In genomic region chr2:100861340-100861739, GRCh38 we compare ENCODE assay signal across 34 cellular contexts.
"Had no signal": no experiment of that assay in that cellular context is flagged by ENCODE, and none has a peak within 500 bp of the region (broad histone marks: within the 10 kb centered on the region; RNA-seq: fewer than 3 reads in every experiment).

No MANE protein-coding gene starts in this region.

- ATAC-seq: activated CD4-positive, alpha-beta T cell treated with anti-CD3 and anti-CD28 coated beads for 36 hours; activated CD8-positive, alpha-beta memory T cell treated with anti-CD3 and anti-CD28 coated beads, Interleukin-2, amount 10 ng/mL, durations not matched to agents 7 days and 5 days; activated CD8-positive, alpha-beta T cell treated with anti-CD3 and anti-CD28 coated beads, Interleukin-2, amount 10 ng/mL, durations not matched to agents 7 days and 5 days; activated naive CD8-positive, alpha-beta T cell treated with anti-CD3 and anti-CD28 coated beads, Interleukin-2, amount 50 U/mL, for 24 hours; body of pancreas; foreskin keratinocyte; gastrocnemius medialis; heart right ventricle had no signal

- H3K27ac Mint-ChIP-seq: activated CD4-positive, alpha-beta memory T cell treated with anti-CD3 and anti-CD28 coated beads for 36 hours; activated CD4-positive, alpha-beta T cell treated with anti-CD3 and anti-CD28 coated beads, Interleukin-2, amount 10 ng/mL, durations not matched to agents 24 days and 14 days; activated CD8-positive, alpha-beta memory T cell treated with anti-CD3 and anti-CD28 coated beads, Interleukin-2, amount 10 ng/mL, durations not matched to agents 7 days and 5 days; activated CD8-positive, alpha-beta T cell treated with anti-CD3 and anti-CD28 coated beads, Interleukin-2, amount 10 ng/mL, durations not matched to agents 7 days and 5 days; activated naive CD4-positive, alpha-beta T cell treated with anti-CD3 and anti-CD28 coated beads for 36 hours; activated naive CD4-positive, alpha-beta T cell treated with anti-CD3 and anti-CD28 coated beads, Interleukin-2, amount 50 U/mL, for 24 hours; activated naive CD8-positive, alpha-beta T cell treated with anti-CD3 and anti-CD28 coated beads for 36 hours; activated naive CD8-positive, alpha-beta T cell treated with anti-CD3 and anti-CD28 coated beads, Interleukin-2, amount 50 U/mL, for 24 hours; activated T-helper 1 cell treated with anti-CD3 and anti-CD28 coated beads, Interleukin-12 subunit alpha, Interleukin-12 subunit beta, Interleukin-2, Interleukin-4 antibody, amounts not matched to agents 30 ng/mL and 10 ng/mL and 1 ng/mL, durations not matched to agents 14 hours and 24 hours and 36 hours; activated T-helper 2 cell treated with anti-CD3 and anti-CD28 coated beads, Interferon-gamma antibody, Interleukin-2, Interleukin-4, amounts not matched to agents 10 μg/mL and 5 μg/mL and 100 μg/mL, durations not matched to agents 14 hours and 24 hours and 36 hours; dendritic cell treated with granulocyte-macrophage colony-stimulating factor and Interleukin-4, amounts not matched to agents 40 ng/mL and 50 ng/mL, for 4 days had no signal

- H3K4me3 Mint-ChIP-seq: activated CD4-positive, alpha-beta memory T cell treated with anti-CD3 and anti-CD28 coated beads for 36 hours; activated CD4-positive, alpha-beta T cell treated with anti-CD3 and anti-CD28 coated beads for 36 hours; activated CD4-positive, alpha-beta T cell treated with anti-CD3 and anti-CD28 coated beads, Interleukin-2, amount 10 ng/mL, durations not matched to agents 24 days and 14 days; activated CD8-positive, alpha-beta memory T cell treated with anti-CD3 and anti-CD28 coated beads, Interleukin-2, amount 10 ng/mL, durations not matched to agents 7 days and 5 days; activated CD8-positive, alpha-beta T cell treated with anti-CD3 and anti-CD28 coated beads, Interleukin-2, amount 10 ng/mL, durations not matched to agents 7 days and 5 days; activated naive CD4-positive, alpha-beta T cell treated with anti-CD3 and anti-CD28 coated beads for 36 hours; activated naive CD4-positive, alpha-beta T cell treated with anti-CD3 and anti-CD28 coated beads, Interleukin-2, amount 50 U/mL, for 24 hours; activated naive CD8-positive, alpha-beta T cell treated with anti-CD3 and anti-CD28 coated beads for 36 hours; activated naive CD8-positive, alpha-beta T cell treated with anti-CD3 and anti-CD28 coated beads, Interleukin-2, amount 50 U/mL, for 24 hours; activated T-helper 1 cell treated with anti-CD3 and anti-CD28 coated beads, Interleukin-12 subunit alpha, Interleukin-12 subunit beta, Interleukin-2, Interleukin-4 antibody, amounts not matched to agents 30 ng/mL and 10 ng/mL and 1 ng/mL, durations not matched to agents 14 hours and 24 hours and 36 hours; central memory CD8-positive, alpha-beta T cell; dendritic cell treated with granulocyte-macrophage colony-stimulating factor and Interleukin-4, amounts not matched to agents 40 ng/mL and 50 ng/mL, for 4 days had no signal

- H3K27me3 ChIP-seq: adrenal gland, body of pancreas, cardiac muscle cell, dorsolateral prefrontal cortex, esophagus muscularis mucosa, foreskin keratinocyte, gastrocnemius medialis, heart right ventricle had no signal

- H3K36me3 Mint-ChIP-seq: activated CD4-positive, alpha-beta memory T cell treated with anti-CD3 and anti-CD28 coated beads for 36 hours; activated CD8-positive, alpha-beta memory T cell treated with anti-CD3 and anti-CD28 coated beads, Interleukin-2, amount 10 ng/mL, durations not matched to agents 7 days and 5 days; activated naive CD8-positive, alpha-beta T cell treated with anti-CD3 and anti-CD28 coated beads for 36 hours had no signal

- H3K9me3 Mint-ChIP-seq: activated CD4-positive, alpha-beta memory T cell treated with anti-CD3 and anti-CD28 coated beads for 36 hours; activated CD4-positive, alpha-beta T cell treated with anti-CD3 and anti-CD28 coated beads, Interleukin-2, amount 10 ng/mL, durations not matched to agents 24 days and 14 days; activated naive CD4-positive, alpha-beta T cell treated with anti-CD3 and anti-CD28 coated beads for 36 hours; activated naive CD4-positive, alpha-beta T cell treated with anti-CD3 and anti-CD28 coated beads, Interleukin-2, amount 50 U/mL, for 24 hours; activated naive CD8-positive, alpha-beta T cell treated with anti-CD3 and anti-CD28 coated beads for 36 hours; activated T-helper 1 cell treated with anti-CD3 and anti-CD28 coated beads, Interleukin-12 subunit alpha, Interleukin-12 subunit beta, Interleukin-2, Interleukin-4 antibody, amounts not matched to agents 30 ng/mL and 10 ng/mL and 1 ng/mL, durations not matched to agents 14 hours and 24 hours and 36 hours; activated T-helper 2 cell treated with anti-CD3 and anti-CD28 coated beads, Interferon-gamma antibody, Interleukin-2, Interleukin-4, amounts not matched to agents 10 μg/mL and 5 μg/mL and 100 μg/mL, durations not matched to agents 14 hours and 24 hours and 36 hours; central memory CD8-positive, alpha-beta T cell; dendritic cell treated with granulocyte-macrophage colony-stimulating factor and Interleukin-4, amounts not matched to agents 40 ng/mL and 50 ng/mL, for 4 days had no signal

- H3K4me1 Mint-ChIP-seq: activated CD4-positive, alpha-beta T cell treated with anti-CD3 and anti-CD28 coated beads, Interleukin-2, amount 10 ng/mL, durations not matched to agents 24 days and 14 days; activated CD8-positive, alpha-beta memory T cell treated with anti-CD3 and anti-CD28 coated beads, Interleukin-2, amount 10 ng/mL, durations not matched to agents 7 days and 5 days; activated naive CD8-positive, alpha-beta T cell treated with anti-CD3 and anti-CD28 coated beads for 36 hours; central memory CD8-positive, alpha-beta T cell had no signal

- H3K27ac ChIP-seq: adrenal gland, body of pancreas, cardiac muscle cell, coronary artery, dorsolateral prefrontal cortex, esophagus muscularis mucosa, foreskin keratinocyte, gastrocnemius medialis, heart right ventricle had no signal

- H3K4me3 ChIP-seq: adrenal gland, body of pancreas, cardiac muscle cell, coronary artery, dorsolateral prefrontal cortex, esophagus muscularis mucosa, gastrocnemius medialis, heart right ventricle had no signal

- H3K36me3 ChIP-seq: adrenal gland, cardiac muscle cell, esophagus muscularis mucosa, gastrocnemius medialis had no signal

- H3K9me3 ChIP-seq: adrenal gland, body of pancreas, esophagus muscularis mucosa, gastrocnemius medialis, heart right ventricle had no signal

- DNase-seq: activated CD4-positive, alpha-beta memory T cell treated with anti-CD3 and anti-CD28 coated beads for 36 hours; activated CD4-positive, alpha-beta T cell treated with anti-CD3 and anti-CD28 coated beads for 36 hours; activated CD4-positive, alpha-beta T cell treated with anti-CD3 and anti-CD28 coated beads, Interleukin-2, amount 10 ng/mL, durations not matched to agents 24 days and 14 days; activated CD4-positive, CD25-positive, alpha-beta regulatory T cell; activated CD4-positive, CD25-positive, alpha-beta regulatory T cell treated with anti-CD3 and anti-CD28 coated beads, Interleukin-2, amount 50 U/mL, for 72 hours; activated CD8-positive, alpha-beta memory T cell treated with anti-CD3 and anti-CD28 coated beads, Interleukin-2, amount 10 ng/mL, durations not matched to agents 7 days and 5 days; activated CD8-positive, alpha-beta memory T cell treated with anti-CD3 and anti-CD28 coated beads, Interleukin-2, amount 50 U/mL, for 4 hours; activated CD8-positive, alpha-beta T cell treated with anti-CD3 and anti-CD28 coated beads, Interleukin-2, amount 10 ng/mL, durations not matched to agents 7 days and 5 days; activated effector memory CD4-positive, alpha-beta T cell treated with anti-CD3 and anti-CD28 coated beads, Interleukin-2, amount 50 U/mL, for 16 hours; activated naive CD4-positive, alpha-beta T cell treated with anti-CD3 and anti-CD28 coated beads for 36 hours; activated naive CD8-positive, alpha-beta T cell treated with anti-CD3 and anti-CD28 coated beads for 36 hours; activated naive CD8-positive, alpha-beta T cell treated with anti-CD3 and anti-CD28 coated beads, Interleukin-2, amount 50 U/mL, for 24 hours; activated T-cell treated with anti-CD3 and anti-CD28 coated beads, Interleukin-2, amount 50 U/mL, for 1 hour; activated T-cell treated with anti-CD3 and anti-CD28 coated beads, Interleukin-2, amount 50 U/mL, for 48 hours; adrenal gland; amygdala; aorta; body of pancreas; dorsolateral prefrontal cortex; effector memory CD4-positive, alpha-beta T cell; erythroblast; foreskin keratinocyte; gastrocnemius medialis; glutamatergic neuron; heart right ventricle; T-helper 2 cell had no signal

- H3K27me3 Mint-ChIP-seq: activated CD4-positive, alpha-beta T cell treated with anti-CD3 and anti-CD28 coated beads for 36 hours; activated CD4-positive, alpha-beta T cell treated with anti-CD3 and anti-CD28 coated beads, Interleukin-2, amount 10 ng/mL, durations not matched to agents 24 days and 14 days; activated CD8-positive, alpha-beta memory T cell treated with anti-CD3 and anti-CD28 coated beads, Interleukin-2, amount 10 ng/mL, durations not matched to agents 7 days and 5 days; activated naive CD4-positive, alpha-beta T cell treated with anti-CD3 and anti-CD28 coated beads, Interleukin-2, amount 50 U/mL, for 24 hours; activated naive CD8-positive, alpha-beta T cell treated with anti-CD3 and anti-CD28 coated beads for 36 hours; activated naive CD8-positive, alpha-beta T cell treated with anti-CD3 and anti-CD28 coated beads, Interleukin-2, amount 50 U/mL, for 24 hours had no signal
